In the genomic region with DNA sequence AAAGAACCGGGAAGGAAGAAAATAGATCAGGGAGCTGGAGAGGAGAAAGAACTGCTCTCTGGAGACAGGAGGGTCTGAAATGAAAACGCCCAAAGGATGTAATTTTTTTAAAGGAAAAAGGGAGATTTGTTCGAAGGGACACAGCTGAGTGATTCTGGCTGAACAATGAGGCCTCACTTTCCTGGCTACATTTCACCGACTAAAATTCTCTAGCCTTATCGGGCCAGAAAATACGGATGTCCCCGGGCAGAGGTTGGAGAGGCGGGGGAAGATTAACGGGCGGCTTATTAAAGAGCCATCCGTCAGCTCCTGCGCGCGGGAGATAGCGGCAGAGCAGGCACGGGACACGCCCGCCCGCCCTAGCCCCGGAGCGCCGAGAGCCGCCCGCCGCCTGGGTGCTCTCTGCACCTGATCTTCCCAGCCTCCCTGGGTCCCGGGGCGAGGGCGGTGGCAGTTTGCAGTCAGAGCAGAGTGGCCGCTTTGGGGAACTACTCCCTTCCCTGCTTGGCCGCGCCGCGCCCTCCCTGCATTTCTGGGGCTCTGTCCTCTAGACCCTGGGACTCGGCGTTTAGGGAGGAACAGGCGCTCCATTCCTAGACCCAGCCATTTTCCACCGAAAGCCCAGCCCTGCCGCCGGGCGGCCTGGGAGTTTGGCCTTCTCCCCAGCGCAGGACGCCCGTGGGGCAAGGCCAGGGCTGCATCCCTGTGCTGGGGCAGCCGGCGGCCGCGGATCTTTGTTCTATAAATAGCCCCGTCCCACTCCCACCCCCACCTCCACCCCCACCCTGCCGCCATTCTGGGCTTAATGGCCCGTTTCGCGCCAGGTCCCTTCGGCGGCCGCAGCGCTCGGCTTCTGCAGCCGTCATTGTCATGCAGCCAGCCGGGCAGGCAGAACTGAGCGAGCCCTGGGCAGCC, we compare ENCODE assay signal across 9 cellular contexts. TPM values are rescaled to one million over a fixed set of nuclear protein-coding genes. Genes with fewer than 3 reads are reported as not detected.
DNase-seq lines count a peak whose midpoint lies in the region; ATAC-seq and TF ChIP-seq lines count a peak whose summit lies in the region.
"Had no signal": no experiment of that assay in that cellular context is flagged by ENCODE, and none has a peak within 500 bp of the region (broad histone marks: within the 10 kb centered on the region; RNA-seq: fewer than 3 reads in every experiment).

No MANE protein-coding gene starts in this region.

- H3K9me2 ChIP-seq in SK-N-SH = no peaks in the 10 kb centered on the region

- H3K27me3 Mint-ChIP-seq in CD4-positive, CD25-positive, alpha-beta regulatory T cell = peaks cover 71% of the 10 kb centered on the region

- intact Hi-C loops in uterus (cut with DNase I; ENCODE audit: low total_unique reads) = no loop called here

- H3K4me2 ChIP-seq in SK-N-SH (peak overlapping the region; percentile 69), osteoblast (ENCODE audit: insufficient read depth, low read length) (peak overlapping the region; percentile 28)

- peaks cover 43% of the 10 kb centered on the region for H3K4me1 ChIP-seq in CD4-positive, CD25-positive, alpha-beta regulatory T cell (ENCODE audit: control insufficient read depth, insufficient read depth, low read length, poor library complexity, severe bottlenecking)
- H3K4me1 ChIP-seq in SK-N-SH (ENCODE audit: control insufficient read depth in 1 of 2, insufficient read depth in 2 of 2, low read depth in 1 of 2, low read length in 1 of 2) = peaks cover 0 to 28% of the 10 kb centered on the region in 2 experiments; a peak in 1 of 4 replicates
- no peaks in the 10 kb centered on the region for H3K4me1 ChIP-seq in foreskin keratinocyte
- no peaks in the 10 kb centered on the region for H3K4me1 ChIP-seq in osteoblast (ENCODE audit: insufficient read depth, low read length)
- peaks cover 0 to 20% of the 10 kb centered on the region in 2 donors for H3K4me1 ChIP-seq in uterus

- no peaks in the 10 kb centered on the region for H3K79me2 ChIP-seq in SK-N-SH (ENCODE audit: insufficient read depth)
- no peaks in the 10 kb centered on the region for H3K79me2 ChIP-seq in osteoblast (ENCODE audit: insufficient read depth, low read length)

- H3K4me3 Mint-ChIP-seq in CD4-positive, CD25-positive, alpha-beta regulatory T cell = peak overlapping the region in 3 of 4 donors; percentile 70 to 83 (median 74)

- POLR2A ChIA-PET in SK-N-SH (lab: Yijun Ruan, JAX) = no interaction called here

- DNase-seq in CD4-positive, CD25-positive, alpha-beta regulatory T cell = no peak
- DNase-seq in SK-N-SH (peak; percentile 71), foreskin keratinocyte (no peak), osteoblast (ENCODE audit: insufficient read length, low spot score, missing footprints) (peak; percentile 85), uterus (no peak), 8988T (no peak)
- DNase-seq: KBM-7 had no signal

- peak overlapping the region in 1 of 3 donors; percentile 74 for H3K27ac Mint-ChIP-seq in CD4-positive, CD25-positive, alpha-beta regulatory T cell

- H3K27me3 ChIP-seq in CD4-positive, CD25-positive, alpha-beta regulatory T cell (ENCODE audit: control insufficient read depth, insufficient read depth, low read length) = peaks cover 41% of the 10 kb centered on the region
- H3K27me3 ChIP-seq in SK-N-SH (ENCODE audit: insufficient read depth) (peaks cover 85% of the 10 kb centered on the region), foreskin keratinocyte (peaks cover 95% of the 10 kb centered on the region), osteoblast (ENCODE audit: insufficient read depth, low read length) (peaks cover 90% of the 10 kb centered on the region), uterus (peaks cover 21 to 41% of the 10 kb centered on the region in 2 donors)

- no peaks in the 10 kb centered on the region for H3F3A ChIP-seq in SK-N-SH (replicated peaks; ENCODE audit: insufficient read depth)

- no peak for TF ChIP-seq POLR2A in uterus (IDR thresholded peaks at IDR 0.05)

- WGBS in SK-N-SH (ENCODE audit: low lambda C conversion rate) = 3% methylated on average over 34 of the region's 60 CpGs

- H2AFZ ChIP-seq in SK-N-SH (ENCODE audit: low read depth) (no peak overlapping the region), osteoblast (ENCODE audit: low read length) (peak overlapping the region; percentile 47)

- H3K4me3 ChIP-seq in CD4-positive, CD25-positive, alpha-beta regulatory T cell (ENCODE audit: low read depth, low read length) = no peak overlapping the region
- H3K4me3 ChIP-seq in SK-N-SH (ENCODE audit: low read depth in 2 of 2, low read length in 1 of 2) (peak overlapping the region; percentile 31 to 38), osteoblast (ENCODE audit: insufficient read depth, low read length) (peak overlapping the region; percentile 37), uterus (peak overlapping the region in 1 of 2 donors; percentile 14)

- no peaks in the 10 kb centered on the region for H3K36me3 Mint-ChIP-seq in CD4-positive, CD25-positive, alpha-beta regulatory T cell

- no peaks in the 10 kb centered on the region for H3K9me3 ChIP-seq in CD4-positive, CD25-positive, alpha-beta regulatory T cell (ENCODE audit: control insufficient read depth in 2 of 2, low read length in 2 of 2)
- H3K9me3 ChIP-seq in SK-N-SH (no peaks in the 10 kb centered on the region), osteoblast (ENCODE audit: low read depth, low read length) (no peaks in the 10 kb centered on the region), uterus (no peaks in the 10 kb centered on the region)

- H3K36me3 ChIP-seq in CD4-positive, CD25-positive, alpha-beta regulatory T cell (ENCODE audit: control insufficient read depth, insufficient read depth, low read length) = no peaks in the 10 kb centered on the region
- H3K36me3 ChIP-seq in SK-N-SH (replicated peaks in 1 of 2; ENCODE audit: control insufficient read depth in 1 of 2, insufficient read depth in 2 of 2, low read length in 1 of 2) (no peaks in the 10 kb centered on the region), osteoblast (ENCODE audit: insufficient read depth, low read length) (no peaks in the 10 kb centered on the region), uterus (no peaks in the 10 kb centered on the region)

- no peak for ATAC-seq in CD4-positive, CD25-positive, alpha-beta regulatory T cell (ENCODE audit: low read depth in 2 of 2)
- ATAC-seq in foreskin keratinocyte (peak; percentile 33), GM21825 (IDR thresholded peaks at IDR 0.05; ENCODE audit: unreplicated experiment) (no peak), GM19455 (IDR thresholded peaks at IDR 0.05; ENCODE audit: unreplicated experiment) (no peak)

- H3K4me1 Mint-ChIP-seq in CD4-positive, CD25-positive, alpha-beta regulatory T cell = peaks cover 12 to 49% (median 18%) of the 10 kb centered on the region in 4 donors

- H3K9ac ChIP-seq in SK-N-SH = no peak overlapping the region

- peaks cover 0 to 7% (median 0%) of the 10 kb centered on the region in 7 donors for H3K9me3 Mint-ChIP-seq in CD4-positive, CD25-positive, alpha-beta regulatory T cell

- no peak for TF ChIP-seq RAD21 in SK-N-SH (IDR thresholded peaks at IDR 0.05; ENCODE audit: low read length)

- no peak for TF ChIP-seq EP300 in SK-N-SH (IDR thresholded peaks at IDR 0.05; ENCODE audit: borderline replicate concordance in 1 of 2, low read depth in 1 of 2, low read length in 1 of 2)

- CTCF ChIA-PET in SK-N-SH (lab: Yijun Ruan, JAX) = interaction anchor here (0.7 to 8.0 kb wide), 19 partner anchors 9 to 592 kb away, joined by 3 to 67 read pairs (median 5); partner anchors contain the start of genes GAD1 and GORASP2

- H4K20me1 ChIP-seq in SK-N-SH (ENCODE audit: insufficient read depth) = no peaks in the 10 kb centered on the region
- no peaks in the 10 kb centered on the region for H4K20me1 ChIP-seq in osteoblast (ENCODE audit: insufficient read depth, low read length)

- TF ChIP-seq CTCF in SK-N-SH (IDR thresholded peaks at IDR 0.05) (no peak), foreskin keratinocyte (conservative IDR thresholded peaks at IDR 0.05) (no peak), osteoblast (IDR thresholded peaks at IDR 0.05; ENCODE audit: extremely low read depth, low read depth, low read length) (no peak), uterus (IDR thresholded peaks at IDR 0.05) (no peak)

- no peak overlapping the region for H3K27ac ChIP-seq in CD4-positive, CD25-positive, alpha-beta regulatory T cell (ENCODE audit: insufficient read depth, low read length, poor library complexity, severe bottlenecking)
- H3K27ac ChIP-seq in SK-N-SH (ENCODE audit: low read depth in 2 of 2, low read length in 1 of 2) (no peak overlapping the region), foreskin keratinocyte (no peak overlapping the region), osteoblast (ENCODE audit: low read depth, low read length) (no peak overlapping the region), uterus (no peak overlapping the region)

TF ChIP-seq in SK-N-SH, 30 proteins besides CTCF, POLR2A, EP300 and RAD21:
- no peak for TF ChIP-seq CHD2 (IDR thresholded peaks at IDR 0.05; ENCODE audit: low read length, partially characterized antibody)
- TF ChIP-seq, protein P1, sequence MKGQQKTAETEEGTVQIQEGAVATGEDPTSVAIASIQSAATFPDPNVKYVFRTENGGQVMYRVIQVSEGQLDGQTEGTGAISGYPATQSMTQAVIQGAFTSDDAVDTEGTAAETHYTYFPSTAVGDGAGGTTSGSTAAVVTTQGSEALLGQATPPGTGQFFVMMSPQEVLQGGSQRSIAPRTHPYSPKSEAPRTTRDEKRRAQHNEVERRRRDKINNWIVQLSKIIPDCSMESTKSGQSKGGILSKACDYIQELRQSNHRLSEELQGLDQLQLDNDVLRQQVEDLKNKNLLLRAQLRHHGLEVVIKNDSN (IDR thresholded peaks at IDR 0.05; ENCODE audit: borderline replicate concordance, low read depth) = 0 out of 2 replicates have a peak, but pooled peaks have one; percentile 10

RNA-seq across cellular contexts. Expression of gene GAD1, which starts 6.5 kb away (rescaled TPM):
- not detected for total RNA-seq in CD4-positive, CD25-positive, alpha-beta regulatory T cell
- polyA plus RNA-seq in CD4-positive, CD25-positive, alpha-beta regulatory T cell = not detected
- 0.20 and 0.63 TPM in 2 replicates for polyA plus RNA-seq in SK-N-SH (2012; rRNA removed)
- polyA plus RNA-seq in SK-N-SH (2012; cell fraction: cytosol; rRNA removed) = 0.31 and 0.39 TPM in 2 replicates
- polyA plus RNA-seq in SK-N-SH (2012; cell fraction: nucleus; rRNA removed) = 0.85 and 1.2 TPM in 2 replicates
- total RNA-seq in foreskin keratinocyte = 0.61 and 1.4 TPM in 2 replicates
- 0.82 and 1.7 TPM in 2 replicates for polyA plus RNA-seq in foreskin keratinocyte
- 0.36 and 0.59 TPM in 2 replicates for total RNA-seq in osteoblast
- 1 to 10 TPM in 1 of 4 donors, under 1 TPM in 1, not detected in 2; 0.83 to 1.6 TPM for total RNA-seq in uterus

RNA-seq across cellular contexts. Expression of gene ERICH2, which starts 53.0 kb away (rescaled TPM):
- not detected for total RNA-seq in CD4-positive, CD25-positive, alpha-beta regulatory T cell
- not detected for polyA plus RNA-seq in CD4-positive, CD25-positive, alpha-beta regulatory T cell
- polyA plus RNA-seq in SK-N-SH (2012; rRNA removed) (not detected in 2 replicates), foreskin keratinocyte (2.0 and 2.9 TPM in 2 replicates)
- not detected in 2 replicates for polyA plus RNA-seq in SK-N-SH (2012; cell fraction: cytosol; rRNA removed)
- polyA plus RNA-seq in SK-N-SH (2012; cell fraction: nucleus; rRNA removed) = not detected in 2 replicates
- total RNA-seq in foreskin keratinocyte (1.3 and 2.5 TPM in 2 replicates), osteoblast (0.59 TPM in 1 of 2 replicates, not detected in the other), uterus (1 to 10 TPM in 1 of 4 donors, not detected in 3; 2.2 TPM)

Comparison
In these comparisons a context has a peak if more than half of its experiments do, and no peak if none do; other contexts are left out.
1. DNase-seq: peak in SK-N-SH (single experiment) and osteoblast (single experiment); none in CD4-positive, CD25-positive, alpha-beta regulatory T cell (0 of 3), foreskin keratinocyte (0 of 2), uterus (0 of 2) and 8988T (single experiment).